Comparison of ENCODE assay signal across 1 cellular context in genomic region chr12:20798561-20798960, GRCh38.
TF ChIP-seq lines count a peak whose summit lies in the region.

No MANE protein-coding gene starts in this region.

TF ChIP-seq in H1, 55 proteins besides CTCF, POLR2A, EP300 and RAD21 (continued from another document):
- TF ChIP-seq ATF3 (IDR thresholded peaks at IDR 0.05; ENCODE audit: insufficient read depth, low read depth, low read length) (no peak), CBX8 (IDR thresholded peaks at IDR 0.05; ENCODE audit: borderline replicate concordance, low read depth, low read length) (no peak), ASH2L (IDR thresholded peaks at IDR 0.05; ENCODE audit: low read length) (no peak)
